Comparison of ENCODE assay signal across 8 cellular contexts in genomic region chr18:34866739-34867138, GRCh38.
DNase-seq lines count a peak whose midpoint lies in the region; ATAC-seq, FAIRE-seq and TF ChIP-seq lines count a peak whose summit lies in the region.

No MANE protein-coding gene starts in this region.

- ATAC-seq in activated T-cell treated with anti-CD3 and anti-CD28 coated beads, Interleukin-2, amount 50 U/mL, for 4 hours: no peak
- no peak for ATAC-seq in activated CD8-positive, alpha-beta memory T cell treated with anti-CD3 and anti-CD28 coated beads, Interleukin-2, amount 10 ng/mL, durations not matched to agents 7 days and 5 days
- no peak for ATAC-seq in GM21526 (IDR thresholded peaks at IDR 0.05; ENCODE audit: low FRiP score, unreplicated experiment)

- no peaks in the 10 kb centered on the region for H3K27me3 ChIP-seq in smooth muscle cell (ENCODE audit: low read depth)

- H3K79me2 ChIP-seq in OCI-LY7 (ENCODE audit: insufficient read depth, low read depth, low read length): no peaks in the 10 kb centered on the region
- no peaks in the 10 kb centered on the region for H3K79me2 ChIP-seq in smooth muscle cell (ENCODE audit: low read depth)

- H3K4me1 ChIP-seq in OCI-LY7 (ENCODE audit: insufficient read depth, low read length, poor library complexity, severe bottlenecking) (no peaks in the 10 kb centered on the region), smooth muscle cell (ENCODE audit: low read depth) (no peaks in the 10 kb centered on the region)

- POLR2A ChIA-PET in OCI-LY7 (lab: Charles Lee): interaction anchor here (0.7 kb wide), 1 partner anchor 748 kb away, joined by 4 read pairs; no protein-coding TSS in a partner anchor

- no peaks in the 10 kb centered on the region for H3K9me3 Mint-ChIP-seq in activated T-cell treated with anti-CD3 and anti-CD28 coated beads, Interleukin-2, amount 50 U/mL, for 4 hours
- no peaks in the 10 kb centered on the region for H3K9me3 Mint-ChIP-seq in activated CD8-positive, alpha-beta memory T cell treated with anti-CD3 and anti-CD28 coated beads, Interleukin-2, amount 10 ng/mL, durations not matched to agents 7 days and 5 days (ENCODE audit: low read depth)

- no peaks in the 10 kb centered on the region for H3K36me3 Mint-ChIP-seq in activated T-cell treated with anti-CD3 and anti-CD28 coated beads, Interleukin-2, amount 50 U/mL, for 4 hours (ENCODE audit: insufficient read depth)
- H3K36me3 Mint-ChIP-seq in activated CD8-positive, alpha-beta memory T cell treated with anti-CD3 and anti-CD28 coated beads, Interleukin-2, amount 10 ng/mL, durations not matched to agents 7 days and 5 days: peaks cover 2% of the 10 kb centered on the region

- H3K4me3 Mint-ChIP-seq in activated T-cell treated with anti-CD3 and anti-CD28 coated beads, Interleukin-2, amount 50 U/mL, for 4 hours: peak overlapping the region; percentile 6
- H3K4me3 Mint-ChIP-seq in activated CD8-positive, alpha-beta memory T cell treated with anti-CD3 and anti-CD28 coated beads, Interleukin-2, amount 10 ng/mL, durations not matched to agents 7 days and 5 days: no peak overlapping the region

- BruUV-seq in OCI-LY7 (replicated peaks; lab: Mats Ljungman, UMichigan): no TSS peak

- H3K9ac ChIP-seq in smooth muscle cell (ENCODE audit: low read depth): no peak overlapping the region

- intact Hi-C loops in OCI-LY7 (cut with micrococcal nuclease; ENCODE audit: unreplicated experiment): loop anchor here (2.0 kb wide), 1 partner anchor 278 kb away; no protein-coding TSS in a partner anchor

- no peaks in the 10 kb centered on the region for H3K9me2 ChIP-seq in OCI-LY7 (ENCODE audit: insufficient read depth, low read length)

- no peak for FAIRE-seq in GM19239 (lab: Jason Lieb, UNC)

- H3K4me2 ChIP-seq in OCI-LY7 (ENCODE audit: low read length): no peak overlapping the region
- no peak overlapping the region for H3K4me2 ChIP-seq in smooth muscle cell

- H2AFZ ChIP-seq in OCI-LY7 (ENCODE audit: low read length) (no peak overlapping the region), smooth muscle cell (ENCODE audit: low read depth) (no peak overlapping the region)

- no peaks in the 10 kb centered on the region for H3F3A ChIP-seq in smooth muscle cell (ENCODE audit: low read depth)

- peaks cover 26% of the 10 kb centered on the region for H3K4me1 Mint-ChIP-seq in activated T-cell treated with anti-CD3 and anti-CD28 coated beads, Interleukin-2, amount 50 U/mL, for 4 hours (ENCODE audit: low read depth)
- H3K4me1 Mint-ChIP-seq in activated CD8-positive, alpha-beta memory T cell treated with anti-CD3 and anti-CD28 coated beads, Interleukin-2, amount 10 ng/mL, durations not matched to agents 7 days and 5 days: peaks cover 30% of the 10 kb centered on the region

- no peak overlapping the region for H3K27ac Mint-ChIP-seq in activated CD8-positive, alpha-beta memory T cell treated with anti-CD3 and anti-CD28 coated beads, Interleukin-2, amount 10 ng/mL, durations not matched to agents 7 days and 5 days

- 49% methylated on average over 4 of the region's 4 CpGs for WGBS in smooth muscle cell (ENCODE audit: low lambda C conversion rate)

- CTCF ChIA-PET in OCI-LY7 (lab: Charles Lee; ENCODE audit: unreplicated experiment): no interaction called here
- CTCF ChIA-PET in activated CD8-positive, alpha-beta memory T cell treated with anti-CD3 and anti-CD28 coated beads, Interleukin-2, amount 10 ng/mL, durations not matched to agents 7 days and 5 days (lab: Charles Lee): no interaction called here

- H4K20me1 ChIP-seq in OCI-LY7 (ENCODE audit: insufficient read depth, low read length) (no peaks in the 10 kb centered on the region), smooth muscle cell (ENCODE audit: low read depth) (no peaks in the 10 kb centered on the region)

- no peak overlapping the region for H3K27ac ChIP-seq in OCI-LY7 (ENCODE audit: low read depth, low read length, poor library complexity, severe bottlenecking)
- no peak overlapping the region for H3K27ac ChIP-seq in smooth muscle cell (ENCODE audit: low read depth)

- no peaks in the 10 kb centered on the region for H3K9me3 ChIP-seq in OCI-LY7 (ENCODE audit: low read length)
- no peaks in the 10 kb centered on the region for H3K9me3 ChIP-seq in smooth muscle cell (replicated peaks; ENCODE audit: low read depth)

- no peak for DNase-seq in activated T-cell treated with anti-CD3 and anti-CD28 coated beads, Interleukin-2, amount 50 U/mL, for 4 hours
- DNase-seq in activated T-cell treated with anti-CD3 and anti-CD28 coated beads, Interleukin-2, amount 50 U/mL, for 1 hour: no peak
- DNase-seq in OCI-LY7 (ENCODE audit: low spot score) (no peak), epithelial cell of esophagus (ENCODE audit: low read depth) (no peak), smooth muscle cell (lab: John Stamatoyannopoulos, UW; ENCODE audit: unreplicated experiment) (no peak), GM19239 (ENCODE audit: insufficient read length, low spot score) (no peak)
- DNase-seq in activated CD8-positive, alpha-beta memory T cell treated with anti-CD3 and anti-CD28 coated beads, Interleukin-2, amount 10 ng/mL, durations not matched to agents 7 days and 5 days: no peak

- H3K4me3 ChIP-seq in OCI-LY7 (ENCODE audit: low read depth, low read length, poor library complexity, severe bottlenecking): no peak overlapping the region
- no peak overlapping the region for H3K4me3 ChIP-seq in epithelial cell of esophagus (ENCODE audit: low read length)
- H3K4me3 ChIP-seq in smooth muscle cell: no peak overlapping the region

- no peaks in the 10 kb centered on the region for H3K27me3 Mint-ChIP-seq in activated T-cell treated with anti-CD3 and anti-CD28 coated beads, Interleukin-2, amount 50 U/mL, for 4 hours (ENCODE audit: low read depth)
- H3K27me3 Mint-ChIP-seq in activated CD8-positive, alpha-beta memory T cell treated with anti-CD3 and anti-CD28 coated beads, Interleukin-2, amount 10 ng/mL, durations not matched to agents 7 days and 5 days: peaks cover 25% of the 10 kb centered on the region

- H3K36me3 ChIP-seq in OCI-LY7 (ENCODE audit: insufficient read depth, low read length) (no peaks in the 10 kb centered on the region), smooth muscle cell (ENCODE audit: low read depth) (no peaks in the 10 kb centered on the region)

- peak; percentile 55; the same call in 1 of the 2 replicates for TF ChIP-seq CTCF in OCI-LY7 (conservative IDR thresholded peaks at IDR 0.05; ENCODE audit: low read length)
- TF ChIP-seq CTCF in epithelial cell of esophagus (IDR thresholded peaks at IDR 0.05; ENCODE audit: insufficient read depth, low read depth, low read length, missing control alignments): peak; percentile 67
- TF ChIP-seq CTCF in smooth muscle cell (IDR thresholded peaks at IDR 0.05; ENCODE audit: borderline replicate concordance, insufficient read depth, poor library complexity, severe bottlenecking): peak; percentile 73
